Comparison of ENCODE assay signal across 16 cellular contexts in genomic region chr1:96684737-96685136, GRCh38.
"Had no signal": no experiment of that assay in that cellular context is flagged by ENCODE, and none has a peak within 500 bp of the region (broad histone marks: within the 10 kb centered on the region; RNA-seq: fewer than 3 reads in every experiment).

No MANE protein-coding gene starts in this region.

- H3K4me1 ChIP-seq: SJCRH30 had no signal

- H3K4me3 ChIP-seq: SJCRH30 had no signal

- H3K27ac ChIP-seq: SJCRH30 had no signal

- H3K9me3 ChIP-seq: SJCRH30 had no signal

- H3K27me3 ChIP-seq: SJCRH30 had no signal

- DNase-seq: KBM-7, NCI-H1092, NCI-H1105 treated with DMSO at 0.1 percent for 48 hours, NCI-H1417 treated with DMSO at 0.1 percent for 48 hours, NCI-H146, NCI-H1694 treated with DMSO at 0.1 percent for 48 hours, NCI-H1930, NCI-H2081, NCI-H2107, NCI-H2227 treated with DMSO at 0.1 percent for 48 hours, NCI-H524 treated with DMSO at 0.1 percent for 48 hours, NCI-H69, NCI-H774, RPMI8226, SHP77 treated with DMSO at 0.1 percent for 48 hours, SJCRH30 had no signal

- H3K36me3 ChIP-seq: SJCRH30 had no signal
